Comparison of ENCODE assay signal across 1 cellular context in genomic region chrX:53239474-53239873, GRCh38.
TF ChIP-seq lines count a peak whose summit lies in the region.

No MANE protein-coding gene starts in this region.

TF ChIP-seq in H1, 55 proteins besides CTCF, POLR2A, EP300 and RAD21:
- TF ChIP-seq JUND (IDR thresholded peaks at IDR 0.05; ENCODE audit: low read length), result no peak
- peak; percentile 35; the same call in 1 of the 2 replicates for TF ChIP-seq SP2 (IDR thresholded peaks at IDR 0.05; ENCODE audit: low read length)
- TF ChIP-seq MAFK (IDR thresholded peaks at IDR 0.05; ENCODE audit: low read depth, low read length), result no peak
